ENCODE assay signal across 8 cellular contexts in genomic region chr5:178116406-178116885, GRCh38. TPM values are rescaled to one million over a fixed set of nuclear protein-coding genes. Genes with fewer than 3 reads are reported as not detected.
DNase-seq lines count a peak whose midpoint lies in the region; ATAC-seq and TF ChIP-seq lines count a peak whose summit lies in the region.

No MANE protein-coding gene starts in this region.

- H3K9me3 ChIP-seq in transverse colon = no peaks in the 10 kb centered on the region

- no peak overlapping the region for H3K27ac ChIP-seq in transverse colon

- in situ Hi-C loops in transverse colon (cut with MboI; ENCODE audit: low pct_ligation_motif_present in 1 of 4, low pct_unique_long_range_greater_than_20kb in 1 of 4, low sequenced_read_pairs in 3 of 4) = no loop called here

- TF ChIP-seq CTCF in transverse colon (IDR thresholded peaks at IDR 0.05) = no peak

- TF ChIP-seq POLR2A in transverse colon (IDR thresholded peaks at IDR 0.05) = no peak

- 16% methylated on average over 18 of the region's 18 CpGs; no CpG with 5 or more reads in 1 of the 2 donors for WGBS in transverse colon (ENCODE audit: low coverage in 1 of 2), 2 donors

- H3K36me3 ChIP-seq in transverse colon = no peaks in the 10 kb centered on the region

- no peak for TF ChIP-seq EP300 in transverse colon (IDR thresholded peaks at IDR 0.05; ENCODE audit: low read depth)

- ATAC-seq in GM18511 (IDR thresholded peaks at IDR 0.05; ENCODE audit: unreplicated experiment) (peak; percentile 37), HG03378 (IDR thresholded peaks at IDR 0.05; ENCODE audit: unreplicated experiment) (peak; percentile 40)

- DNase-seq in activated CD8-positive, alpha-beta memory T cell treated with anti-CD3 and anti-CD28 coated beads for 24 hours = peak; percentile 86
- DNase-seq in left kidney (ENCODE audit: low read depth, low spot score) (peak; percentile 46), transverse colon (peak; percentile 56), 8988T (no peak), NCI-H1694 treated with DMSO at 0.1 percent for 48 hours (lab: John Stamatoyannopoulos, UW) (no peak), NCI-H1092 treated with DMSO at 0.1 percent for 48 hours (lab: John Stamatoyannopoulos, UW) (no peak)

- intact Hi-C loops in transverse colon (cut with DNase I; ENCODE audit: low total_unique reads) = no loop called here

- no peak overlapping the region for H3K4me3 ChIP-seq in transverse colon

- H3K4me1 ChIP-seq in transverse colon = peaks cover 12 to 47% (median 27%) of the 10 kb centered on the region in 4 donors

- peaks cover 61% of the 10 kb centered on the region for H3K27me3 ChIP-seq in transverse colon

RNA-seq across cellular contexts. Expression of gene N4BP3, which starts 3.1 kb away (rescaled TPM):
- total RNA-seq in transverse colon = 1 to 10 TPM in 2 of 4 donors, under 1 TPM in 2; 0.55 to 2.6 (median 1.2) TPM

RNA-seq across cellular contexts. Expression of gene RMND5B, which starts 14.4 kb away (rescaled TPM):
- total RNA-seq in transverse colon = 100 to 1,000 TPM in 1 of 4 donors, 10 to 100 TPM in 3; 36.7 to 149 (median 37.8) TPM

RNA-seq across cellular contexts. Expression of gene NHP2, which starts 37.2 kb away (rescaled TPM):
- total RNA-seq in transverse colon = 100 to 1,000 TPM in 2 of 4 donors, 10 to 100 TPM in 2; 28.1 to 116 (median 96.7) TPM

Comparison
In these comparisons a context has a peak if more than half of its experiments do, and no peak if none do; other contexts are left out.
1. DNase-seq: peak in activated CD8-positive, alpha-beta memory T cell treated with anti-CD3 and anti-CD28 coated beads for 24 hours (single experiment), left kidney (single experiment) and transverse colon (single experiment); none in 8988T (single experiment), NCI-H1694 treated with DMSO at 0.1 percent for 48 hours (single experiment) and NCI-H1092 treated with DMSO at 0.1 percent for 48 hours (single experiment).